ENCODE assay signal across 1 cellular context in the genomic region with DNA sequence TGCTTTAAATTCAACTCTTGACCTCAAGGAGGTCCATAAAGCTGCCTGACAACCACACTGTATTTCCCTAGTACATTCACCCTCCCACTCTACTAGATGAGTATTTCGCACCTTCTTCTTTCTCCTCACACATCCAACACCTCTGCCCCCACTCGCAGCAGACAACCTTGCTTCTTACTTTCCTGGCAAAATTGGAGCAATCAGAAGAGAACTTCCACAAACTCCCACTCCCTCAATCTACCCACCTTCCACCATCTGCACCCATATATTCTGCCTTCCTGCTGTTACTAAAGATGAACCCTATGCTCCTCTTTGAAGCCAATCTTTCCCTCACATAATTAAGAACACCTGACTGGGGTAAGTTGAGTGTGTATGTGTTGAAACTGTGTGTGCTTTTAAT.
TF ChIP-seq lines count a peak whose summit lies in the region.

No MANE protein-coding gene starts in this region.

TF ChIP-seq in H1, 55 proteins besides CTCF, POLR2A, EP300 and RAD21 (continued from another document):
- TF ChIP-seq, protein P1, sequence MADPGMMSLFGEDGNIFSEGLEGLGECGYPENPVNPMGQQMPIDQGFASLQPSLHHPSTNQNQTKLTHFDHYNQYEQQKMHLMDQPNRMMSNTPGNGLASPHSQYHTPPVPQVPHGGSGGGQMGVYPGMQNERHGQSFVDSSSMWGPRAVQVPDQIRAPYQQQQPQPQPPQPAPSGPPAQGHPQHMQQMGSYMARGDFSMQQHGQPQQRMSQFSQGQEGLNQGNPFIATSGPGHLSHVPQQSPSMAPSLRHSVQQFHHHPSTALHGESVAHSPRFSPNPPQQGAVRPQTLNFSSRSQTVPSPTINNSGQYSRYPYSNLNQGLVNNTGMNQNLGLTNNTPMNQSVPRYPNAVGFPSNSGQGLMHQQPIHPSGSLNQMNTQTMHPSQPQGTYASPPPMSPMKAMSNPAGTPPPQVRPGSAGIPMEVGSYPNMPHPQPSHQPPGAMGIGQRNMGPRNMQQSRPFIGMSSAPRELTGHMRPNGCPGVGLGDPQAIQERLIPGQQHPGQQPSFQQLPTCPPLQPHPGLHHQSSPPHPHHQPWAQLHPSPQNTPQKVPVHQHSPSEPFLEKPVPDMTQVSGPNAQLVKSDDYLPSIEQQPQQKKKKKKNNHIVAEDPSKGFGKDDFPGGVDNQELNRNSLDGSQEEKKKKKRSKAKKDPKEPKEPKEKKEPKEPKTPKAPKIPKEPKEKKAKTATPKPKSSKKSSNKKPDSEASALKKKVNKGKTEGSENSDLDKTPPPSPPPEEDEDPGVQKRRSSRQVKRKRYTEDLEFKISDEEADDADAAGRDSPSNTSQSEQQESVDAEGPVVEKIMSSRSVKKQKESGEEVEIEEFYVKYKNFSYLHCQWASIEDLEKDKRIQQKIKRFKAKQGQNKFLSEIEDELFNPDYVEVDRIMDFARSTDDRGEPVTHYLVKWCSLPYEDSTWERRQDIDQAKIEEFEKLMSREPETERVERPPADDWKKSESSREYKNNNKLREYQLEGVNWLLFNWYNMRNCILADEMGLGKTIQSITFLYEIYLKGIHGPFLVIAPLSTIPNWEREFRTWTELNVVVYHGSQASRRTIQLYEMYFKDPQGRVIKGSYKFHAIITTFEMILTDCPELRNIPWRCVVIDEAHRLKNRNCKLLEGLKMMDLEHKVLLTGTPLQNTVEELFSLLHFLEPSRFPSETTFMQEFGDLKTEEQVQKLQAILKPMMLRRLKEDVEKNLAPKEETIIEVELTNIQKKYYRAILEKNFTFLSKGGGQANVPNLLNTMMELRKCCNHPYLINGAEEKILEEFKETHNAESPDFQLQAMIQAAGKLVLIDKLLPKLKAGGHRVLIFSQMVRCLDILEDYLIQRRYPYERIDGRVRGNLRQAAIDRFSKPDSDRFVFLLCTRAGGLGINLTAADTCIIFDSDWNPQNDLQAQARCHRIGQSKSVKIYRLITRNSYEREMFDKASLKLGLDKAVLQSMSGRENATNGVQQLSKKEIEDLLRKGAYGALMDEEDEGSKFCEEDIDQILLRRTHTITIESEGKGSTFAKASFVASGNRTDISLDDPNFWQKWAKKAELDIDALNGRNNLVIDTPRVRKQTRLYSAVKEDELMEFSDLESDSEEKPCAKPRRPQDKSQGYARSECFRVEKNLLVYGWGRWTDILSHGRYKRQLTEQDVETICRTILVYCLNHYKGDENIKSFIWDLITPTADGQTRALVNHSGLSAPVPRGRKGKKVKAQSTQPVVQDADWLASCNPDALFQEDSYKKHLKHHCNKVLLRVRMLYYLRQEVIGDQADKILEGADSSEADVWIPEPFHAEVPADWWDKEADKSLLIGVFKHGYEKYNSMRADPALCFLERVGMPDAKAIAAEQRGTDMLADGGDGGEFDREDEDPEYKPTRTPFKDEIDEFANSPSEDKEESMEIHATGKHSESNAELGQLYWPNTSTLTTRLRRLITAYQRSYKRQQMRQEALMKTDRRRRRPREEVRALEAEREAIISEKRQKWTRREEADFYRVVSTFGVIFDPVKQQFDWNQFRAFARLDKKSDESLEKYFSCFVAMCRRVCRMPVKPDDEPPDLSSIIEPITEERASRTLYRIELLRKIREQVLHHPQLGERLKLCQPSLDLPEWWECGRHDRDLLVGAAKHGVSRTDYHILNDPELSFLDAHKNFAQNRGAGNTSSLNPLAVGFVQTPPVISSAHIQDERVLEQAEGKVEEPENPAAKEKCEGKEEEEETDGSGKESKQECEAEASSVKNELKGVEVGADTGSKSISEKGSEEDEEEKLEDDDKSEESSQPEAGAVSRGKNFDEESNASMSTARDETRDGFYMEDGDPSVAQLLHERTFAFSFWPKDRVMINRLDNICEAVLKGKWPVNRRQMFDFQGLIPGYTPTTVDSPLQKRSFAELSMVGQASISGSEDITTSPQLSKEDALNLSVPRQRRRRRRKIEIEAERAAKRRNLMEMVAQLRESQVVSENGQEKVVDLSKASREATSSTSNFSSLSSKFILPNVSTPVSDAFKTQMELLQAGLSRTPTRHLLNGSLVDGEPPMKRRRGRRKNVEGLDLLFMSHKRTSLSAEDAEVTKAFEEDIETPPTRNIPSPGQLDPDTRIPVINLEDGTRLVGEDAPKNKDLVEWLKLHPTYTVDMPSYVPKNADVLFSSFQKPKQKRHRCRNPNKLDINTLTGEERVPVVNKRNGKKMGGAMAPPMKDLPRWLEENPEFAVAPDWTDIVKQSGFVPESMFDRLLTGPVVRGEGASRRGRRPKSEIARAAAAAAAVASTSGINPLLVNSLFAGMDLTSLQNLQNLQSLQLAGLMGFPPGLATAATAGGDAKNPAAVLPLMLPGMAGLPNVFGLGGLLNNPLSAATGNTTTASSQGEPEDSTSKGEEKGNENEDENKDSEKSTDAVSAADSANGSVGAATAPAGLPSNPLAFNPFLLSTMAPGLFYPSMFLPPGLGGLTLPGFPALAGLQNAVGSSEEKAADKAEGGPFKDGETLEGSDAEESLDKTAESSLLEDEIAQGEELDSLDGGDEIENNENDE (IDR thresholded peaks at IDR 0.05; ENCODE audit: insufficient replicate concordance, low read length) = no peak
- no peak for TF ChIP-seq CEBPB (IDR thresholded peaks at IDR 0.05; ENCODE audit: low read depth, low read length)
- TF ChIP-seq ASH2L (IDR thresholded peaks at IDR 0.05; ENCODE audit: low read length) = no peak
- no peak for TF ChIP-seq SIX5 (IDR thresholded peaks at IDR 0.05; ENCODE audit: low read depth, low read length)
- TF ChIP-seq CTBP2 (IDR thresholded peaks at IDR 0.05; ENCODE audit: borderline replicate concordance, insufficient read depth, insufficient read length, low read length) = no peak
- no peak for TF ChIP-seq RBBP5 (IDR thresholded peaks at IDR 0.05; ENCODE audit: borderline replicate concordance, low read depth, low read length)
- TF ChIP-seq TAF1 (IDR thresholded peaks at IDR 0.05; ENCODE audit: low read depth, low read length) = no peak
- TF ChIP-seq TAF7 (optimal IDR thresholded peaks at IDR 0.05; ENCODE audit: borderline replicate concordance, low read depth, low read length) = no peak
- TF ChIP-seq KDM5A (IDR thresholded peaks at IDR 0.05; ENCODE audit: low read length) = no peak
- no peak for TF ChIP-seq SIN3A (conservative IDR thresholded peaks at IDR 0.05 in 1 of 2, IDR thresholded peaks at IDR 0.05 in 1 of 2; ENCODE audit: low read depth in 1 of 2, low read length in 2 of 2)
TF ChIP-seq in H1: peak in this region for 0.
